Comparison of ENCODE assay signal across 37 cellular contexts in genomic region chr3:150965436-150965835, GRCh38. TPM values are rescaled to one million over a fixed set of nuclear protein-coding genes. Genes with fewer than 3 reads are reported as not detected.
"Had no signal": no experiment of that assay in that cellular context is flagged by ENCODE, and none has a peak within 500 bp of the region (broad histone marks: within the 10 kb centered on the region; RNA-seq: fewer than 3 reads in every experiment).

No MANE protein-coding gene starts in this region.

- H3K9me3 ChIP-seq: ascending aorta, SJCRH30 had no signal

- H3K27ac Mint-ChIP-seq: activated CD4-positive, alpha-beta T cell treated with anti-CD3 and anti-CD28 coated beads, Interleukin-2, amount 10 ng/mL, durations not matched to agents 7 days and 5 days; activated naive CD4-positive, alpha-beta T cell treated with anti-CD3 and anti-CD28 coated beads, Interleukin-2, amount 10 ng/mL, durations not matched to agents 7 days and 5 days; activated naive CD8-positive, alpha-beta T cell; activated T-helper 1 cell treated with anti-CD3 and anti-CD28 coated beads, Interleukin-12 subunit alpha, Interleukin-12 subunit beta, Interleukin-2, Interleukin-4 antibody, amounts not matched to agents 30 ng/mL and 10 ng/mL and 1 ng/mL, durations not matched to agents 14 hours and 24 hours and 36 hours had no signal

- H3K4me1 ChIP-seq: ascending aorta, SJCRH30 had no signal

- DNase-seq: activated CD4-positive, alpha-beta T cell treated with anti-CD3 and anti-CD28 coated beads for 1 hour; activated CD4-positive, alpha-beta T cell treated with anti-CD3 and anti-CD28 coated beads, Interleukin-2, amount 10 ng/mL, durations not matched to agents 7 days and 5 days; activated CD4-positive, alpha-beta T cell treated with anti-CD3 and anti-CD28 coated beads, Interleukin-2, amount 50 U/mL, for 48 hours; activated CD4-positive, CD25-positive, alpha-beta regulatory T cell; activated CD8-positive, alpha-beta memory T cell treated with anti-CD3 and anti-CD28 coated beads, Interleukin-2, amount 50 U/mL, for 4 hours; activated gamma-delta T cell treated with Interleukin-2 at 50 U/mL for 16 hours; activated naive CD4-positive, alpha-beta T cell treated with anti-CD3 and anti-CD28 coated beads, Interleukin-2, amount 10 ng/mL, durations not matched to agents 7 days and 5 days; activated T-cell treated with anti-CD3 and anti-CD28 coated beads for 4 hours; activated T-cell treated with anti-CD3 and anti-CD28 coated beads, Interleukin-2, amount 50 U/mL, for 4 hours; amygdala; MM.1S; MV-4-11; NCI-H1092; NCI-H1436 treated with DMSO at 0.1 percent for 48 hours; NCI-H187; NCI-H2029 treated with DMSO at 0.1 percent for 48 hours; NCI-H2107; NCI-H2171; NCI-H510A; NCI-H526; NCI-H748 treated with DMSO at 0.1 percent for 48 hours; PC-9; SHP77; SJCRH30; T1000; WERI-Rb-1 had no signal

- H3K4me3 Mint-ChIP-seq: activated CD4-positive, alpha-beta T cell treated with anti-CD3 and anti-CD28 coated beads, Interleukin-2, amount 10 ng/mL, durations not matched to agents 7 days and 5 days; activated naive CD4-positive, alpha-beta T cell treated with anti-CD3 and anti-CD28 coated beads, Interleukin-2, amount 10 ng/mL, durations not matched to agents 7 days and 5 days; activated naive CD8-positive, alpha-beta T cell; activated T-cell treated with anti-CD3 and anti-CD28 coated beads, Interleukin-2, amount 50 U/mL, for 4 hours; activated T-helper 1 cell treated with anti-CD3 and anti-CD28 coated beads, Interleukin-12 subunit alpha, Interleukin-12 subunit beta, Interleukin-2, Interleukin-4 antibody, amounts not matched to agents 30 ng/mL and 10 ng/mL and 1 ng/mL, durations not matched to agents 14 hours and 24 hours and 36 hours had no signal

- H3K27me3 ChIP-seq: ascending aorta, SJCRH30 had no signal

- H3K9me3 Mint-ChIP-seq: activated CD4-positive, alpha-beta T cell treated with anti-CD3 and anti-CD28 coated beads, Interleukin-2, amount 10 ng/mL, durations not matched to agents 7 days and 5 days; activated naive CD4-positive, alpha-beta T cell treated with anti-CD3 and anti-CD28 coated beads, Interleukin-2, amount 10 ng/mL, durations not matched to agents 7 days and 5 days; activated T-cell treated with anti-CD3 and anti-CD28 coated beads, Interleukin-2, amount 50 U/mL, for 4 hours; activated T-helper 1 cell treated with anti-CD3 and anti-CD28 coated beads, Interleukin-12 subunit alpha, Interleukin-12 subunit beta, Interleukin-2, Interleukin-4 antibody, amounts not matched to agents 30 ng/mL and 10 ng/mL and 1 ng/mL, durations not matched to agents 14 hours and 24 hours and 36 hours had no signal

- H3K36me3 ChIP-seq: ascending aorta, SJCRH30, WERI-Rb-1 had no signal

- H3K4me2 ChIP-seq: KMS-11, PC-9 had no signal

- H3K36me3 Mint-ChIP-seq: activated naive CD4-positive, alpha-beta T cell treated with anti-CD3 and anti-CD28 coated beads, Interleukin-2, amount 10 ng/mL, durations not matched to agents 7 days and 5 days; activated naive CD8-positive, alpha-beta T cell had no signal

- H3K4me1 Mint-ChIP-seq: activated CD4-positive, alpha-beta T cell treated with anti-CD3 and anti-CD28 coated beads, Interleukin-2, amount 10 ng/mL, durations not matched to agents 7 days and 5 days; activated naive CD4-positive, alpha-beta T cell treated with anti-CD3 and anti-CD28 coated beads, Interleukin-2, amount 10 ng/mL, durations not matched to agents 7 days and 5 days had no signal

- ATAC-seq: activated T-cell treated with anti-CD3 and anti-CD28 coated beads, Interleukin-2, amount 50 U/mL, for 4 hours had no signal

- H3K27ac ChIP-seq: ascending aorta, KMS-11, PC-9, SJCRH30, SK-N-MC, WERI-Rb-1 had no signal

- H3K9ac ChIP-seq: KMS-11 had no signal

- H3K4me3 ChIP-seq: ascending aorta, PC-9, SJCRH30, SK-N-MC had no signal

- H2AFZ ChIP-seq: PC-9 had no signal

RNA-seq across cellular contexts. Expression of gene CLRN1, which starts 7.1 kb away (rescaled TPM):
- total RNA-seq: activated CD4-positive, alpha-beta T cell treated with anti-CD3 and anti-CD28 coated beads, Interleukin-2, amount 10 ng/mL, durations not matched to agents 7 days and 5 days; activated T-cell treated with anti-CD3 and anti-CD28 coated beads, Interleukin-2, amount 50 U/mL, for 4 hours; activated T-helper 1 cell treated with anti-CD3 and anti-CD28 coated beads, Interleukin-12 subunit alpha, Interleukin-12 subunit beta, Interleukin-2, Interleukin-4 antibody, amounts not matched to agents 30 ng/mL and 10 ng/mL and 1 ng/mL, durations not matched to agents 14 hours and 24 hours and 36 hours; ascending aorta; cardiac septum; LHCN-M2; OCI-LY7; PC-9; SJCRH30; T-helper 1 cell treated with Interleukin-12 subunit alpha and Interleukin-12 subunit beta and Interleukin-4 antibody, amounts not matched to agents 30 ng/mL and 1 ng/mL, for 36 hours; T-helper 2 cell treated with Interferon-gamma antibody and Interleukin-4, amounts not matched to agents 100 ng/mL and 5 ng/mL, for 36 hours had no signal
- polyA plus RNA-seq: adipose tissue had no signal
